Comparison of ENCODE assay signal across 11 cellular contexts in the genomic region with DNA sequence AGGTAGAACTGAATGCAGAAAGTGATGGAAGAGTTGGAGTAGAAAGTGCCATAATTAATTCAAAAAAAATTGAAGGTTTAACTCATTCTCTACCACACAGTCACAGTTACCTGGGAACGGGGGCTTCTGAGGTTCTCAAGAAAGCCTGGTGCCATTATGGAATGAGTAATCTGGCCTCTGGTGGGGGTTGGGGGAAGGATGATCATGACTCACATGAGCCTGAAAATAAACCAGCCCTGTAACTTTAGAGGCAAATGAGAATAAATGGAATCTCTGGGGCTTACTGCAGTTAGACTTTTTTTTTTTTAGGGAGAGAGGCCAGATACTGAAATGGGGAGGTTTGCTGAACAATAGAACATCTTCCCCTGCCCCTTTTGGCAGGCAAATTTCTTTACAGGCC. TPM values are rescaled to one million over a fixed set of nuclear protein-coding genes. Genes with fewer than 3 reads are reported as not detected.
DNase-seq lines count a peak whose midpoint lies in the region; ATAC-seq and TF ChIP-seq lines count a peak whose summit lies in the region.
"Had no signal": no experiment of that assay in that cellular context is flagged by ENCODE, and none has a peak within 500 bp of the region (broad histone marks: within the 10 kb centered on the region; RNA-seq: fewer than 3 reads in every experiment).

No MANE protein-coding gene starts in this region.

- no peak overlapping the region for H3K4me3 Mint-ChIP-seq in T-helper 2 cell treated with Interferon-gamma antibody and Interleukin-4, amounts not matched to agents 5 μg/mL and 100 μg/mL, for 36 hours
- H3K4me3 Mint-ChIP-seq: GM23338; naive thymus-derived CD4-positive, alpha-beta T cell had no signal

- H3K4me3 ChIP-seq in RWPE2 (ENCODE audit: severe bottlenecking) (no peak overlapping the region), fibroblast of villous mesenchyme (ENCODE audit: low read depth, low read length) (no peak overlapping the region), stomach (no peak overlapping the region)
- H3K4me3 ChIP-seq: GM23338 had no signal

- no peaks in the 10 kb centered on the region for H3K9me3 Mint-ChIP-seq in T-helper 2 cell treated with Interferon-gamma antibody and Interleukin-4, amounts not matched to agents 5 μg/mL and 100 μg/mL, for 36 hours
- H3K9me3 Mint-ChIP-seq: GM23338 had no signal

- H3K27me3 Mint-ChIP-seq in T-helper 2 cell treated with Interferon-gamma antibody and Interleukin-4, amounts not matched to agents 5 μg/mL and 100 μg/mL, for 36 hours (ENCODE audit: low read depth) = no peaks in the 10 kb centered on the region

- H3K9me3 ChIP-seq in RWPE2 (ENCODE audit: severe bottlenecking) (no peaks in the 10 kb centered on the region), stomach (no peaks in the 10 kb centered on the region)

- no peak overlapping the region for H3K27ac Mint-ChIP-seq in T-helper 2 cell treated with Interferon-gamma antibody and Interleukin-4, amounts not matched to agents 5 μg/mL and 100 μg/mL, for 36 hours
- H3K27ac Mint-ChIP-seq: GM23338; naive thymus-derived CD4-positive, alpha-beta T cell had no signal

- no peak for TF ChIP-seq POLR2A in stomach (IDR thresholded peaks at IDR 0.05)

- no peaks in the 10 kb centered on the region for H3K4me1 Mint-ChIP-seq in T-helper 2 cell treated with Interferon-gamma antibody and Interleukin-4, amounts not matched to agents 5 μg/mL and 100 μg/mL, for 36 hours (ENCODE audit: low read depth)
- H3K4me1 Mint-ChIP-seq: naive thymus-derived CD4-positive, alpha-beta T cell had no signal

- H3K27me3 ChIP-seq in RWPE2 (ENCODE audit: insufficient read depth, poor library complexity, severe bottlenecking) = no peaks in the 10 kb centered on the region
- no peaks in the 10 kb centered on the region for H3K27me3 ChIP-seq in stomach

- no peak for TF ChIP-seq CTCF in RWPE2 (IDR thresholded peaks at IDR 0.05; ENCODE audit: poor library complexity, severe bottlenecking)
- no peak for TF ChIP-seq CTCF in fibroblast of villous mesenchyme (IDR thresholded peaks at IDR 0.05; ENCODE audit: insufficient read depth, low read depth, low read length)
- TF ChIP-seq CTCF in stomach (IDR thresholded peaks at IDR 0.05) = no peak
- no peak for TF ChIP-seq CTCF in GM13977 (IDR thresholded peaks at IDR 0.05; ENCODE audit: extremely low read depth, insufficient read depth, missing control alignments)

- H3K36me3 Mint-ChIP-seq in T-helper 2 cell treated with Interferon-gamma antibody and Interleukin-4, amounts not matched to agents 5 μg/mL and 100 μg/mL, for 36 hours (ENCODE audit: low read depth) = no peaks in the 10 kb centered on the region
- H3K36me3 Mint-ChIP-seq: naive thymus-derived CD4-positive, alpha-beta T cell had no signal

- no peak overlapping the region for H3K27ac ChIP-seq in RWPE2 (ENCODE audit: poor library complexity, severe bottlenecking)
- peak overlapping the region in 3 of 5 donors; percentile 41 to 69 (median 66) for H3K27ac ChIP-seq in stomach

- 73 to 93% (median 81%) methylated on average over 1 of the region's 1 CpG for WGBS in stomach, 5 donors

- in situ Hi-C loops in GM13977 (cut with MboI; ENCODE audit: low pct_unique_long_range_greater_than_20kb, low sequenced_read_pairs, unreplicated experiment) = no loop called here

- TF ChIP-seq EP300 in stomach (IDR thresholded peaks at IDR 0.05) = no peak

- DNase-seq in RWPE2 (ENCODE audit: low spot score) (no peak), fibroblast of villous mesenchyme (ENCODE audit: low read depth) (peak; percentile 77), stomach (no peak), GM13977 (ENCODE audit: low spot score) (no peak), NCI-H510A treated with DMSO at 0.1 percent for 48 hours (lab: John Stamatoyannopoulos, UW) (no peak)
- no peak for DNase-seq in T-helper 2 cell treated with Interferon-gamma antibody and Interleukin-4, amounts not matched to agents 5 μg/mL and 100 μg/mL, for 36 hours (ENCODE audit: low spot score)
- DNase-seq: activated effector memory CD4-positive, alpha-beta T cell treated with Interleukin-2 at 50 U/mL for 16 hours; naive thymus-derived CD4-positive, alpha-beta T cell had no signal

- no peaks in the 10 kb centered on the region for H3K36me3 ChIP-seq in RWPE2 (ENCODE audit: low read depth)
- peaks cover 0 to 19% (median 7%) of the 10 kb centered on the region in 4 donors for H3K36me3 ChIP-seq in stomach

- ATAC-seq in GM21529 (IDR thresholded peaks at IDR 0.05; ENCODE audit: unreplicated experiment) (peak; percentile 36), RWPE2 (ENCODE audit: low read depth) (peak; percentile 69), HG03354 (IDR thresholded peaks at IDR 0.05; ENCODE audit: poor library complexity, severe bottlenecking, unreplicated experiment) (no peak)
- ATAC-seq: GM23338; naive thymus-derived CD4-positive, alpha-beta T cell had no signal

- H3K4me1 ChIP-seq in RWPE2 (ENCODE audit: insufficient read depth, poor library complexity, severe bottlenecking) (no peaks in the 10 kb centered on the region), stomach (peaks cover 0 to 37% (median 17%) of the 10 kb centered on the region in 4 donors)

- intact Hi-C loops in stomach (cut with DNase I; ENCODE audit: low total_unique reads) = no loop called here

RNA-seq across cellular contexts. Expression of a gene that starts 55.3 kb away (rescaled TPM):
- 14.2 and 21.9 TPM in 2 replicates for total RNA-seq in fibroblast of villous mesenchyme
- 100 to 1,000 TPM in 2 of 5 donors, 10 to 100 TPM in 3; 18.9 to 188 (median 89.7) TPM for total RNA-seq in stomach
- 10 to 100 TPM in 2 of 3 donors, 1 to 10 TPM in 1; 8.8 to 30.0 (median 23.7) TPM for polyA plus RNA-seq in stomach
- total RNA-seq: naive thymus-derived CD4-positive, alpha-beta T cell had no signal
- polyA plus RNA-seq: naive thymus-derived CD4-positive, alpha-beta T cell had no signal
